Comparison of ENCODE assay signal across 28 cellular contexts in genomic region chr1:52352690-52353089, GRCh38. TPM values are rescaled to one million over a fixed set of nuclear protein-coding genes. Genes with fewer than 3 reads are reported as not detected.
DNase-seq lines count a peak whose midpoint lies in the region; ATAC-seq, FAIRE-seq and TF ChIP-seq lines count a peak whose summit lies in the region.
"Had no signal": no experiment of that assay in that cellular context is flagged by ENCODE, and none has a peak within 500 bp of the region (broad histone marks: within the 10 kb centered on the region; RNA-seq: fewer than 3 reads in every experiment).

No MANE protein-coding gene starts in this region.

- H3K27me3 ChIP-seq in CD4-positive, alpha-beta memory T cell (ENCODE audit: insufficient read depth, low read length), result no peaks in the 10 kb centered on the region
- H3K27me3 ChIP-seq in endothelial cell of umbilical vein (ENCODE audit: control insufficient read depth in 2 of 2, insufficient read depth in 2 of 2, low read length in 2 of 2) (no peaks in the 10 kb centered on the region), lower lobe of right lung (ENCODE audit: low read depth) (no peaks in the 10 kb centered on the region)
- H3K27me3 ChIP-seq: esophagus muscularis mucosa, suprapubic skin, vagina had no signal

- H3K9ac ChIP-seq in endothelial cell of umbilical vein (replicated peaks; ENCODE audit: extremely low read depth, insufficient read depth, low read length), result no peak overlapping the region
- H3K9ac ChIP-seq: GM23248 had no signal

- peaks cover 50 to 55% of the 10 kb centered on the region in 2 donors for H3K36me3 Mint-ChIP-seq in CD4-positive, alpha-beta memory T cell
- H3K36me3 Mint-ChIP-seq in stimulated activated effector memory CD8-positive, alpha-beta T cell treated with anti-CD3 and anti-CD28 coated beads, Interleukin-12 subunit alpha, Interleukin-12 subunit beta, amount 100 ng/mL, for 72 hours, result peaks cover 67% of the 10 kb centered on the region
- H3K36me3 Mint-ChIP-seq: IgD-negative memory B cell had no signal

- DNase-seq in CD4-positive, alpha-beta memory T cell, result no peak
- DNase-seq in RWPE1 (ENCODE audit: low spot score) (no peak), endothelial cell of umbilical vein (ENCODE audit: low read depth, low spot score) (no peak), lower lobe of right lung (no peak), superior temporal gyrus (ENCODE audit: extremely low spot score) (no peak), G401 (ENCODE audit: low spot score) (no peak)
- no peak for DNase-seq in stimulated activated effector memory CD8-positive, alpha-beta T cell treated with anti-CD3 and anti-CD28 coated beads, Interleukin-12 subunit alpha, Interleukin-12 subunit beta, amount 100 ng/mL, for 72 hours (ENCODE audit: low spot score in 2 of 2)
- DNase-seq: activated CD4-positive, alpha-beta T cell treated with anti-CD3 and anti-CD28 coated beads, Interleukin-2, amount 50 U/mL, for 1 hour; activated CD8-positive, alpha-beta memory T cell treated with anti-CD3 and anti-CD28 coated beads, Interleukin-2, amount 50 U/mL, for 48 hours; activated gamma-delta T cell; effector CD8-positive, alpha-beta T cell; EL; foreskin melanocyte; GM23248; HFFc6; left colon; NCI-H1105 treated with DMSO at 0.1 percent for 48 hours; NCI-H2081 treated with DMSO at 0.1 percent for 48 hours; NCI-H446 treated with DMSO at 0.1 percent for 48 hours; OCI-M1 had no signal

- H3K9me3 ChIP-seq in CD4-positive, alpha-beta memory T cell (ENCODE audit: control insufficient read depth in 1 of 2, low read length in 2 of 2), result no peaks in the 10 kb centered on the region
- H3K9me3 ChIP-seq in endothelial cell of umbilical vein (replicated peaks; ENCODE audit: control insufficient read depth, insufficient read depth, low read length), result no peaks in the 10 kb centered on the region
- no peaks in the 10 kb centered on the region for H3K9me3 ChIP-seq in lower lobe of right lung
- H3K9me3 ChIP-seq: esophagus muscularis mucosa, prostate gland, suprapubic skin, vagina had no signal

- H3K4me2 ChIP-seq in endothelial cell of umbilical vein (ENCODE audit: insufficient read depth, low read length), result no peak overlapping the region

- no peak overlapping the region for H2AFZ ChIP-seq in endothelial cell of umbilical vein (ENCODE audit: low read depth, low read length)
- H2AFZ ChIP-seq: GM23248 had no signal

- no peaks in the 10 kb centered on the region for H3K4me1 ChIP-seq in CD4-positive, alpha-beta memory T cell (ENCODE audit: insufficient read depth, low read length)
- no peaks in the 10 kb centered on the region for H3K4me1 ChIP-seq in endothelial cell of umbilical vein (ENCODE audit: control insufficient read depth, extremely low read depth, insufficient read depth, low read length)
- H3K4me1 ChIP-seq in lower lobe of right lung, result no peaks in the 10 kb centered on the region
- H3K4me1 ChIP-seq: prostate gland, vagina had no signal

- FAIRE-seq in endothelial cell of umbilical vein (lab: Jason Lieb, UNC), result no peak

- CTCF ChIA-PET in CD4-positive, alpha-beta memory T cell (lab: Charles Lee; ENCODE audit: partially characterized antibody), result no interaction called here
- CTCF ChIA-PET in RWPE1 (lab: Yijun Ruan, JAX), result interaction anchor here (0.5 kb wide), 1 partner anchor 326 kb away, joined by 3 read pairs; no protein-coding TSS in a partner anchor
- CTCF ChIA-PET in endothelial cell of umbilical vein (lab: Charles Lee), result no interaction called here

- H3K27ac Mint-ChIP-seq in CD4-positive, alpha-beta memory T cell, result peak overlapping the region in 4 of 7 donors; percentile 38 to 87 (median 52)
- peak overlapping the region; percentile 33 for H3K27ac Mint-ChIP-seq in stimulated activated effector memory CD8-positive, alpha-beta T cell treated with anti-CD3 and anti-CD28 coated beads, Interleukin-12 subunit alpha, Interleukin-12 subunit beta, amount 100 ng/mL, for 72 hours
- H3K27ac Mint-ChIP-seq: IgD-negative memory B cell had no signal

- TF ChIP-seq POLR2A in endothelial cell of umbilical vein (IDR thresholded peaks at IDR 0.05; ENCODE audit: low read depth, low read length), result no peak

- no peaks in the 10 kb centered on the region for H3K9me1 ChIP-seq in endothelial cell of umbilical vein (replicated peaks; ENCODE audit: control insufficient read depth, extremely low read depth, insufficient read depth, low read length)

- POLR2A ChIA-PET in CD4-positive, alpha-beta memory T cell (lab: Charles Lee; ENCODE audit: partially characterized antibody), result interaction anchor here (2.1 kb wide), 1 partner anchor 12 kb away, joined by 6 read pairs; no protein-coding TSS in a partner anchor
- POLR2A ChIA-PET in RWPE1 (lab: Yijun Ruan, JAX; ENCODE audit: low non-redundant PET), result no interaction called here
- POLR2A ChIA-PET in endothelial cell of umbilical vein (lab: Charles Lee), result no interaction called here

- in situ Hi-C loops in G401 (cut with HindIII; ENCODE audit: low sequenced_read_pairs), result no loop called here

- TF ChIP-seq CTCF in RWPE1 (conservative IDR thresholded peaks at IDR 0.05; ENCODE audit: low read depth), result no peak
- TF ChIP-seq CTCF in endothelial cell of umbilical vein (IDR thresholded peaks at IDR 0.05; ENCODE audit: extremely low read depth in 1 of 2, insufficient read depth in 1 of 2, low read depth in 1 of 2, low read length in 2 of 2), result no peak
- TF ChIP-seq CTCF in lower lobe of right lung (IDR thresholded peaks at IDR 0.05), result no peak

- H3K4me3 Mint-ChIP-seq in CD4-positive, alpha-beta memory T cell, result no peak overlapping the region
- no peak overlapping the region for H3K4me3 Mint-ChIP-seq in stimulated activated effector memory CD8-positive, alpha-beta T cell treated with anti-CD3 and anti-CD28 coated beads, Interleukin-12 subunit alpha, Interleukin-12 subunit beta, amount 100 ng/mL, for 72 hours
- H3K4me3 Mint-ChIP-seq: CD14-positive monocyte, HFFc6, IgD-negative memory B cell, nephron had no signal

- intact Hi-C loops in CD4-positive, alpha-beta memory T cell (cut with micrococcal nuclease), result no loop called here
- intact Hi-C loops in endothelial cell of umbilical vein (cut with micrococcal nuclease) (no loop called here), lower lobe of right lung (cut with DNase I) (no loop called here)

- H3K27me3 Mint-ChIP-seq in CD4-positive, alpha-beta memory T cell, result no peaks in the 10 kb centered on the region
- H3K27me3 Mint-ChIP-seq: IgD-negative memory B cell had no signal

- H3K9me3 Mint-ChIP-seq in CD4-positive, alpha-beta memory T cell, result no peaks in the 10 kb centered on the region
- no peaks in the 10 kb centered on the region for H3K9me3 Mint-ChIP-seq in stimulated activated effector memory CD8-positive, alpha-beta T cell treated with anti-CD3 and anti-CD28 coated beads, Interleukin-12 subunit alpha, Interleukin-12 subunit beta, amount 100 ng/mL, for 72 hours
- H3K9me3 Mint-ChIP-seq: HFFc6, IgD-negative memory B cell, nephron had no signal

- dilution Hi-C loops in endothelial cell of umbilical vein (cut with MboI; ENCODE audit: extremely low pct_ligation_motif_present, low sequenced_read_pairs), result no loop called here

- no peaks in the 10 kb centered on the region for H4K20me1 ChIP-seq in endothelial cell of umbilical vein (replicated peaks; ENCODE audit: control insufficient read depth, extremely low read depth, insufficient read depth, low read length)

- TSS peak; percentile 20 for BruUV-seq in endothelial cell of umbilical vein (replicated peaks; lab: Mats Ljungman, UMichigan)

- H3K4me1 Mint-ChIP-seq in CD4-positive, alpha-beta memory T cell, result peaks cover 0 to 6% (median 0%) of the 10 kb centered on the region in 4 donors
- no peaks in the 10 kb centered on the region for H3K4me1 Mint-ChIP-seq in stimulated activated effector memory CD8-positive, alpha-beta T cell treated with anti-CD3 and anti-CD28 coated beads, Interleukin-12 subunit alpha, Interleukin-12 subunit beta, amount 100 ng/mL, for 72 hours
- H3K4me1 Mint-ChIP-seq: CD14-positive monocyte, nephron had no signal

- no peak overlapping the region for H3K4me3 ChIP-seq in CD4-positive, alpha-beta memory T cell (ENCODE audit: low read length in 2 of 2)
- H3K4me3 ChIP-seq in endothelial cell of umbilical vein (replicated peaks in 1 of 3; ENCODE audit: insufficient read depth in 1 of 3, low read depth in 1 of 3, low read length in 3 of 3) (no peak overlapping the region), lower lobe of right lung (no peak overlapping the region)
- H3K4me3 ChIP-seq: esophagus muscularis mucosa, GM23248, prostate gland, suprapubic skin, vagina had no signal

- no peak overlapping the region for H3K27ac ChIP-seq in CD4-positive, alpha-beta memory T cell (ENCODE audit: low read depth, low read length)
- H3K27ac ChIP-seq in RWPE1 (peak overlapping the region; percentile 21; the same call in 1 of the 2 replicates), endothelial cell of umbilical vein (ENCODE audit: insufficient read depth, low read depth, low read length) (no peak overlapping the region), lower lobe of right lung (no peak overlapping the region)
- H3K27ac ChIP-seq: esophagus muscularis mucosa, GM23248, prostate gland, suprapubic skin, vagina, VCaP had no signal

- H3K79me2 ChIP-seq in endothelial cell of umbilical vein (ENCODE audit: control insufficient read depth, insufficient read depth, low read length), result no peaks in the 10 kb centered on the region

- H3K36me3 ChIP-seq in CD4-positive, alpha-beta memory T cell (ENCODE audit: insufficient read depth, low read length), result peaks cover 57% of the 10 kb centered on the region
- H3K36me3 ChIP-seq in endothelial cell of umbilical vein (ENCODE audit: control insufficient read depth in 2 of 2, extremely low read depth in 1 of 2, insufficient read depth in 2 of 2, low read length in 2 of 2) (peaks cover 32 to 49% of the 10 kb centered on the region in 2 experiments), lower lobe of right lung (peaks cover 85% of the 10 kb centered on the region)

- ATAC-seq in stimulated activated effector memory CD8-positive, alpha-beta T cell treated with anti-CD3 and anti-CD28 coated beads, Interleukin-12 subunit alpha, Interleukin-12 subunit beta, amount 100 ng/mL, for 72 hours, result no peak
- no peak for ATAC-seq in lower lobe of right lung
- ATAC-seq: left colon had no signal

RNA-seq across cellular contexts. Expression of gene CC2D1B, which starts 13.3 kb away (rescaled TPM):
- 10 to 100 TPM; 83.7 to 84.1 TPM for total RNA-seq in CD4-positive, alpha-beta memory T cell
- 10 to 100 TPM in 1 of 2 donors, 1 to 10 TPM in 1; 2.6 to 14.8 TPM for polyA plus RNA-seq in CD4-positive, alpha-beta memory T cell
- total RNA-seq in endothelial cell of umbilical vein (32.6 and 39.9 TPM in 2 replicates), lower lobe of right lung (44.5 TPM)
- polyA plus RNA-seq in endothelial cell of umbilical vein, result 15.8 and 16.9 TPM in 2 replicates
- polyA plus RNA-seq in endothelial cell of umbilical vein (2011; cell fraction: cytosol; rRNA removed), result 13.0 and 15.9 TPM in 2 replicates
- polyA plus RNA-seq in endothelial cell of umbilical vein (2011; cell fraction: nucleus; rRNA removed), result 65.5 and 82.5 TPM in 2 replicates
- polyA plus RNA-seq in endothelial cell of umbilical vein (2012), result 15.3 and 15.6 TPM in 2 replicates
- polyA minus RNA-seq in endothelial cell of umbilical vein, result 26.4 and 29.5 TPM in 2 replicates
- polyA minus RNA-seq in endothelial cell of umbilical vein (2011; cell fraction: cytosol; rRNA and poly(A)+ RNA removed), result 15.1 TPM
- polyA minus RNA-seq in endothelial cell of umbilical vein (2011; cell fraction: nucleus; rRNA and poly(A)+ RNA removed), result 29.6 and 30.5 TPM in 2 replicates
- total RNA-seq in G401 (2014; rRNA removed; shearing (Covaris generic)), result 25.9 and 37.3 TPM in 2 replicates

RNA-seq across cellular contexts. Expression of gene ORC1, which starts 51.5 kb away (rescaled TPM):
- total RNA-seq in CD4-positive, alpha-beta memory T cell, result 1 to 10 TPM; 1.1 to 1.5 TPM
- polyA plus RNA-seq in CD4-positive, alpha-beta memory T cell, result under 1 TPM; 0.16 to 0.25 TPM
- total RNA-seq in endothelial cell of umbilical vein (11.0 and 12.0 TPM in 2 replicates), lower lobe of right lung (0.68 TPM)
- polyA plus RNA-seq in endothelial cell of umbilical vein, result 5.6 and 6.5 TPM in 2 replicates
- 8.3 and 10.6 TPM in 2 replicates for polyA plus RNA-seq in endothelial cell of umbilical vein (2011; cell fraction: cytosol; rRNA removed)
- 9.0 and 12.2 TPM in 2 replicates for polyA plus RNA-seq in endothelial cell of umbilical vein (2011; cell fraction: nucleus; rRNA removed)
- 3.9 and 9.1 TPM in 2 replicates for polyA plus RNA-seq in endothelial cell of umbilical vein (2012)
- 7.1 and 9.1 TPM in 2 replicates for polyA minus RNA-seq in endothelial cell of umbilical vein
- polyA minus RNA-seq in endothelial cell of umbilical vein (2011; cell fraction: cytosol; rRNA and poly(A)+ RNA removed), result 22.6 TPM
- 4.3 and 6.8 TPM in 2 replicates for polyA minus RNA-seq in endothelial cell of umbilical vein (2011; cell fraction: nucleus; rRNA and poly(A)+ RNA removed)
- 23.9 and 37.5 TPM in 2 replicates for total RNA-seq in G401 (2014; rRNA removed; shearing (Covaris generic))

RNA-seq across cellular contexts. Expression of gene PRPF38A, which starts 51.7 kb away (rescaled TPM):
- total RNA-seq in CD4-positive, alpha-beta memory T cell, result 10 to 100 TPM; 69.7 to 70.4 TPM
- 10 to 100 TPM; 27.5 to 45.8 TPM for polyA plus RNA-seq in CD4-positive, alpha-beta memory T cell
- total RNA-seq in endothelial cell of umbilical vein, result 38.4 and 42.0 TPM in 2 replicates
- polyA plus RNA-seq in endothelial cell of umbilical vein, result 15.9 and 16.0 TPM in 2 replicates
- polyA plus RNA-seq in endothelial cell of umbilical vein (2011; cell fraction: cytosol; rRNA removed), result 16.8 and 21.4 TPM in 2 replicates
- 37.8 and 45.2 TPM in 2 replicates for polyA plus RNA-seq in endothelial cell of umbilical vein (2011; cell fraction: nucleus; rRNA removed)
- polyA plus RNA-seq in endothelial cell of umbilical vein (2012), result 22.5 and 33.4 TPM in 2 replicates
- 32.2 and 48.4 TPM in 2 replicates for polyA minus RNA-seq in endothelial cell of umbilical vein
- 23.1 TPM for polyA minus RNA-seq in endothelial cell of umbilical vein (2011; cell fraction: cytosol; rRNA and poly(A)+ RNA removed)
- polyA minus RNA-seq in endothelial cell of umbilical vein (2011; cell fraction: nucleus; rRNA and poly(A)+ RNA removed), result 40.2 and 51.2 TPM in 2 replicates
- 34.7 TPM for total RNA-seq in lower lobe of right lung
- 22.8 and 34.3 TPM in 2 replicates for total RNA-seq in G401 (2014; rRNA removed; shearing (Covaris generic))
